In the genomic region with DNA sequence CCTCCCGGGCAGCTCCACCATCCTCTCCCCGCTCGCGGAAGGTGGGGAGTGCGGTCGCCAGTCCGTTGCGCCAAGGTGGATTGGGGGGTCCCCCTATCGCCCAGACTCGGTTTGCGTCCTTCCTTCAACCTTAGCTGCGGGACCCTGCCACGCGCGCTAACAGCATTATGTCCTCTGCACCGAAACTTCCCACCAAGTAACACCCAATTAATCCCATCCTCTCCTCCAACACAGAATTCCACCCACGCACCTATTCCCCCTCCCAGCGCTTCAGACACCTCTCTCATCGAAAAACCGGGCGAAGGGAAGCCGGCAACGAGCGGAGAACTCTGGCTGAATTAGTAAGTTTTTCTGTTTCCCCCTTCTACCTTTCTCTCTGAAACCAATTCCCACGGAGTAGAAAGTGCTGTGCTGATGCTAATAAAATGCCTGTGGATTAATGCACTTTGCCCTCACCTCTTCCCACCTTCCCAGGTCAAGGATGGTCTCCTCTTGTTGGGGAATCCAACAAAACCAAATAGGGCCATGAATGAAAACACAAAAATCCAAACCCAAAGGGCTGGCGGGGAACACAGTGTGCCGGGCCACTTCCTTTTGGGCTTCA, we compare ENCODE assay signal across 8 cellular contexts. TPM values are rescaled to one million over a fixed set of nuclear protein-coding genes. Genes with fewer than 3 reads are reported as not detected.
DNase-seq lines count a peak whose midpoint lies in the region; ATAC-seq and TF ChIP-seq lines count a peak whose summit lies in the region.

No MANE protein-coding gene starts in this region.

- DNase-seq in BE2C: no peak
- DNase-seq in central memory CD8-positive, alpha-beta T cell (ENCODE audit: low spot score in 2 of 2): no peak
- DNase-seq in natural killer cell treated with Interleukin-12 subunit alpha and Interleukin-12 subunit beta and Interleukin-15 and Interleukin-18, amount 100 ng/mL, for 72 hours (ENCODE audit: low spot score): peak; percentile 59
- DNase-seq in SHP77 (lab: John Stamatoyannopoulos, UW): no peak
- no peak for DNase-seq in middle frontal gyrus (ENCODE audit: extremely low spot score, low spot score)
- no peak for DNase-seq in HPDE6-E6E7 (ENCODE audit: extremely low spot score)

- no peaks in the 10 kb centered on the region for H3K36me3 Mint-ChIP-seq in IgD-negative memory B cell
- H3K36me3 Mint-ChIP-seq in central memory CD8-positive, alpha-beta T cell (ENCODE audit: insufficient read depth): peaks cover 22% of the 10 kb centered on the region
- no peaks in the 10 kb centered on the region for H3K36me3 Mint-ChIP-seq in natural killer cell treated with Interleukin-12 subunit alpha and Interleukin-12 subunit beta and Interleukin-15 and Interleukin-18, amount 100 ng/mL, for 72 hours

- H3K4me3 ChIP-seq in BE2C (ENCODE audit: low read depth, low read length): peak overlapping the region; percentile 56

- peak overlapping the region; percentile 94 to 98 (median 94) for H3K27ac Mint-ChIP-seq in IgD-negative memory B cell
- H3K27ac Mint-ChIP-seq in central memory CD8-positive, alpha-beta T cell (ENCODE audit: low read depth): peak overlapping the region; percentile 77
- no peak overlapping the region for H3K27ac Mint-ChIP-seq in natural killer cell treated with Interleukin-12 subunit alpha and Interleukin-12 subunit beta and Interleukin-15 and Interleukin-18, amount 100 ng/mL, for 72 hours

- no peaks in the 10 kb centered on the region for H3K9me3 ChIP-seq in BE2C

- peaks cover 0 to 8% (median 1%) of the 10 kb centered on the region in 3 donors for H3K9me3 Mint-ChIP-seq in IgD-negative memory B cell
- no peaks in the 10 kb centered on the region for H3K9me3 Mint-ChIP-seq in central memory CD8-positive, alpha-beta T cell
- no peaks in the 10 kb centered on the region for H3K9me3 Mint-ChIP-seq in natural killer cell treated with Interleukin-12 subunit alpha and Interleukin-12 subunit beta and Interleukin-15 and Interleukin-18, amount 100 ng/mL, for 72 hours

- TF ChIP-seq CTCF in BE2C (IDR thresholded peaks at IDR 0.05; ENCODE audit: low read depth, low read length): no peak

- no peaks in the 10 kb centered on the region for H3K36me3 ChIP-seq in BE2C

- ATAC-seq in central memory CD8-positive, alpha-beta T cell (replicated peaks; ENCODE audit: extremely low read depth, poor library complexity, severe bottlenecking): no peak
- ATAC-seq in natural killer cell treated with Interleukin-12 subunit alpha and Interleukin-12 subunit beta and Interleukin-15 and Interleukin-18, amount 100 ng/mL, for 72 hours: no peak
- no peak for ATAC-seq in HG03280 (IDR thresholded peaks at IDR 0.05; ENCODE audit: unreplicated experiment)

- H3K27me3 Mint-ChIP-seq in IgD-negative memory B cell: peaks cover 76% of the 10 kb centered on the region
- H3K27me3 Mint-ChIP-seq in central memory CD8-positive, alpha-beta T cell: peaks cover 96% of the 10 kb centered on the region
- H3K27me3 Mint-ChIP-seq in natural killer cell treated with Interleukin-12 subunit alpha and Interleukin-12 subunit beta and Interleukin-15 and Interleukin-18, amount 100 ng/mL, for 72 hours: peaks cover 53 to 65% of the 10 kb centered on the region in 2 donors

- peaks cover 100% of the 10 kb centered on the region for H3K27me3 ChIP-seq in BE2C

- no peaks in the 10 kb centered on the region for H3K4me1 ChIP-seq in BE2C

- peaks cover 19 to 38% (median 24%) of the 10 kb centered on the region in 3 donors for H3K4me1 Mint-ChIP-seq in IgD-negative memory B cell
- peaks cover 44% of the 10 kb centered on the region for H3K4me1 Mint-ChIP-seq in central memory CD8-positive, alpha-beta T cell
- H3K4me1 Mint-ChIP-seq in natural killer cell treated with Interleukin-12 subunit alpha and Interleukin-12 subunit beta and Interleukin-15 and Interleukin-18, amount 100 ng/mL, for 72 hours (ENCODE audit: low read depth in 2 of 2): peaks cover 46 to 58% of the 10 kb centered on the region in 2 donors

- H3K4me3 Mint-ChIP-seq in IgD-negative memory B cell: peak overlapping the region; percentile 74 to 93 (median 88)
- H3K4me3 Mint-ChIP-seq in central memory CD8-positive, alpha-beta T cell: peak overlapping the region; percentile 82
- peak overlapping the region; percentile 84 for H3K4me3 Mint-ChIP-seq in natural killer cell treated with Interleukin-12 subunit alpha and Interleukin-12 subunit beta and Interleukin-15 and Interleukin-18, amount 100 ng/mL, for 72 hours

RNA-seq across cellular contexts. Expression of gene HOXA3, which starts 0.9 kb away (rescaled TPM):
- not detected for polyA plus RNA-seq in BE2C (2012; ENCODE audit: insufficient read depth, insufficient read length, low read depth)
- not detected for polyA plus RNA-seq in IgD-negative memory B cell
- total RNA-seq in natural killer cell treated with Interleukin-12 subunit alpha and Interleukin-12 subunit beta and Interleukin-15 and Interleukin-18, amount 100 ng/mL, for 72 hours: not detected

RNA-seq across cellular contexts. Expression of gene HOXA6, which starts 3.9 kb away (rescaled TPM):
- not detected for polyA plus RNA-seq in BE2C (2012; ENCODE audit: insufficient read depth, insufficient read length, low read depth)
- 0.39 TPM for polyA plus RNA-seq in IgD-negative memory B cell
- under 1 TPM in 1 of 2 donors, not detected in 1; 0.81 TPM for total RNA-seq in natural killer cell treated with Interleukin-12 subunit alpha and Interleukin-12 subunit beta and Interleukin-15 and Interleukin-18, amount 100 ng/mL, for 72 hours

RNA-seq across cellular contexts. Expression of gene HOXA7, which starts 5.0 kb away (rescaled TPM):
- polyA plus RNA-seq in BE2C (2012; ENCODE audit: insufficient read depth, insufficient read length, low read depth): not detected
- polyA plus RNA-seq in IgD-negative memory B cell: 1.0 TPM
- total RNA-seq in natural killer cell treated with Interleukin-12 subunit alpha and Interleukin-12 subunit beta and Interleukin-15 and Interleukin-18, amount 100 ng/mL, for 72 hours: under 1 TPM in 1 of 2 donors, not detected in 1; 0.20 TPM

RNA-seq across cellular contexts. Expression of gene HOXA5, which starts 8.0 kb away (rescaled TPM):
- polyA plus RNA-seq in BE2C (2012; ENCODE audit: insufficient read depth, insufficient read length, low read depth): not detected
- polyA plus RNA-seq in IgD-negative memory B cell: not detected
- total RNA-seq in natural killer cell treated with Interleukin-12 subunit alpha and Interleukin-12 subunit beta and Interleukin-15 and Interleukin-18, amount 100 ng/mL, for 72 hours: under 1 TPM; 0.33 to 0.64 TPM

RNA-seq across cellular contexts. Expression of gene HOXA9, which starts 13.9 kb away (rescaled TPM):
- polyA plus RNA-seq in BE2C (2012; ENCODE audit: insufficient read depth, insufficient read length, low read depth): not detected
- polyA plus RNA-seq in IgD-negative memory B cell: 0.20 TPM
- total RNA-seq in natural killer cell treated with Interleukin-12 subunit alpha and Interleukin-12 subunit beta and Interleukin-15 and Interleukin-18, amount 100 ng/mL, for 72 hours: 1 to 10 TPM in 1 of 2 donors, not detected in 1; 2.4 TPM

Comparison
In these comparisons a context has a peak if more than half of its experiments do, and no peak if none do; other contexts are left out.
1. H3K27ac Mint-ChIP-seq: peak in IgD-negative memory B cell (3 of 3) and central memory CD8-positive, alpha-beta T cell (single experiment); none in natural killer cell treated with Interleukin-12 subunit alpha and Interleukin-12 subunit beta and Interleukin-15 and Interleukin-18, amount 100 ng/mL, for 72 hours (0 of 2).
2. Peak in every context shown above with its lines, with median percentiles within 50 percentile points of each other: H3K4me3 Mint-ChIP-seq.